ENCODE assay signal across 20 cellular contexts in the genomic region with DNA sequence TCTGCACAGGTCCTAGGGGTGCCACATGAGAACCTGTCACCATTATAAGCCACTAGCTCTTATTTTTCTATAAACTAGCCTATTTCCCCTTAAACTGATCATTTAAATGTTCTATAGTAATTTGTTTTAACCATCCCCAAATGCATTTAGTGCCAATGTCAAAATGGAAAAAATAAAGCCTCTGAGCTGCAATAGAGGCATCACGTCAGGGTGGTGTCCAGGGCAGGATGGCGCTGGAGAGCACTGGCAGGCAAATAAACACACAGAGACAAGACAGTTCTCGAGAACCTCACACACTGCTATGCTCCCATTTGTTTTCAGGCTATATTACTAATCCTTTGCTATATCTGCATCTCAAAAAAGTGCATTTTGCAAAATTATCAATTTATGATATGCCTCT.
DNase-seq lines count a peak whose midpoint lies in the region; ATAC-seq, FAIRE-seq and TF ChIP-seq lines count a peak whose summit lies in the region.
"Had no signal": no experiment of that assay in that cellular context is flagged by ENCODE, and none has a peak within 500 bp of the region (broad histone marks: within the 10 kb centered on the region; RNA-seq: fewer than 3 reads in every experiment).

No MANE protein-coding gene starts in this region.

- no peak overlapping the region for H3K27ac Mint-ChIP-seq in activated CD4-positive, alpha-beta T cell treated with anti-CD3 and anti-CD28 coated beads, Interleukin-2, amount 10 ng/mL, durations not matched to agents 24 days and 14 days
- H3K27ac Mint-ChIP-seq: CD4-positive, alpha-beta T cell; IgD-negative memory B cell had no signal

- no peak for ATAC-seq in GM19395 (IDR thresholded peaks at IDR 0.05; ENCODE audit: unreplicated experiment)
- ATAC-seq: HepG2 had no signal

- no peak overlapping the region for H3K4me3 Mint-ChIP-seq in activated CD4-positive, alpha-beta T cell treated with anti-CD3 and anti-CD28 coated beads, Interleukin-2, amount 10 ng/mL, durations not matched to agents 24 days and 14 days
- H3K4me3 Mint-ChIP-seq: CD4-positive, alpha-beta T cell; IgD-negative memory B cell had no signal

- TF ChIP-seq POLR2A in endothelial cell of umbilical vein (IDR thresholded peaks at IDR 0.05; ENCODE audit: low read depth, low read length) (no peak), adrenal gland (IDR thresholded peaks at IDR 0.05) (no peak)

- H3K36me3 ChIP-seq in endothelial cell of umbilical vein (ENCODE audit: control insufficient read depth in 2 of 2, extremely low read depth in 1 of 2, insufficient read depth in 2 of 2, low read length in 2 of 2) (peaks cover 0 to 2% of the 10 kb centered on the region in 2 experiments), adrenal gland (replicated peaks in 1 of 2) (peaks cover 0 to 8% of the 10 kb centered on the region in 2 donors)

- H3K4me3 ChIP-seq in endothelial cell of umbilical vein (replicated peaks in 1 of 3; ENCODE audit: insufficient read depth in 1 of 3, low read depth in 1 of 3, low read length in 3 of 3) = no peak overlapping the region
- no peak overlapping the region for H3K4me3 ChIP-seq in adrenal gland
- H3K4me3 ChIP-seq: GM23248, HAP-1 had no signal

- no peaks in the 10 kb centered on the region for H3K4me1 Mint-ChIP-seq in activated CD4-positive, alpha-beta T cell treated with anti-CD3 and anti-CD28 coated beads, Interleukin-2, amount 10 ng/mL, durations not matched to agents 24 days and 14 days

- H3K9me1 ChIP-seq in endothelial cell of umbilical vein (replicated peaks; ENCODE audit: control insufficient read depth, extremely low read depth, insufficient read depth, low read length) = no peaks in the 10 kb centered on the region

- no peaks in the 10 kb centered on the region for H3K27me3 ChIP-seq in endothelial cell of umbilical vein (ENCODE audit: control insufficient read depth in 2 of 2, insufficient read depth in 2 of 2, low read length in 2 of 2)
- H3K27me3 ChIP-seq in adrenal gland = no peaks in the 10 kb centered on the region

- POLR2A ChIA-PET in endothelial cell of umbilical vein (lab: Charles Lee) = no interaction called here

- FAIRE-seq in endothelial cell of umbilical vein (lab: Jason Lieb, UNC) = no peak
- FAIRE-seq: GM12892, GM18507, HepG2 had no signal

- H3K9me3 ChIP-seq in endothelial cell of umbilical vein (replicated peaks; ENCODE audit: control insufficient read depth, insufficient read depth, low read length) (no peaks in the 10 kb centered on the region), adrenal gland (replicated peaks in 1 of 3) (no peaks in the 10 kb centered on the region)
- H3K9me3 ChIP-seq: Caco-2 had no signal

- WGBS in adrenal gland, 4 donors = 70 to 78% (median 75%) methylated on average over 3 of the region's 3 CpGs

- H3K27ac ChIP-seq in angular gyrus (ENCODE audit: low read depth, low read length) (peak overlapping the region; percentile 68), endothelial cell of umbilical vein (ENCODE audit: insufficient read depth, low read depth, low read length) (no peak overlapping the region), substantia nigra (ENCODE audit: low read depth, low read length, poor library complexity, severe bottlenecking) (peak overlapping the region; percentile 53), adrenal gland (peak overlapping the region in 1 of 5 donors; percentile 45)
- H3K27ac ChIP-seq: C4-2B, GM23248 had no signal

- TSS peak; percentile 9 for BruUV-seq in endothelial cell of umbilical vein (replicated peaks; lab: Mats Ljungman, UMichigan)

- H3K4me1 ChIP-seq in endothelial cell of umbilical vein (ENCODE audit: control insufficient read depth, extremely low read depth, insufficient read depth, low read length) (no peaks in the 10 kb centered on the region), adrenal gland (replicated peaks in 1 of 2) (peaks cover 31 to 48% of the 10 kb centered on the region in 2 donors)

- no peaks in the 10 kb centered on the region for H4K20me1 ChIP-seq in endothelial cell of umbilical vein (replicated peaks; ENCODE audit: control insufficient read depth, extremely low read depth, insufficient read depth, low read length)

- CTCF ChIA-PET in endothelial cell of umbilical vein (lab: Charles Lee) = interaction anchor here (1.3 kb wide), 1 partner anchor 9 kb away, joined by 5 read pairs; no protein-coding TSS in a partner anchor

- no peak overlapping the region for H2AFZ ChIP-seq in endothelial cell of umbilical vein (ENCODE audit: low read depth, low read length)
- H2AFZ ChIP-seq: GM23248 had no signal

- intact Hi-C loops in endothelial cell of umbilical vein (cut with micrococcal nuclease) = no loop called here
- intact Hi-C loops in adrenal gland (cut with DNase I) = no loop called here
- intact Hi-C loops in activated CD4-positive, alpha-beta T cell treated with anti-CD3 and anti-CD28 coated beads, Interleukin-2, amount 10 ng/mL, durations not matched to agents 24 days and 14 days (cut with micrococcal nuclease) = no loop called here

- H3K27me3 Mint-ChIP-seq in activated CD4-positive, alpha-beta T cell treated with anti-CD3 and anti-CD28 coated beads, Interleukin-2, amount 10 ng/mL, durations not matched to agents 24 days and 14 days = no peaks in the 10 kb centered on the region
- H3K27me3 Mint-ChIP-seq: CD4-positive, alpha-beta T cell; IgD-negative memory B cell had no signal

- TF ChIP-seq CTCF in endothelial cell of umbilical vein (IDR thresholded peaks at IDR 0.05; ENCODE audit: extremely low read depth in 1 of 2, insufficient read depth in 1 of 2, low read depth in 1 of 2, low read length in 2 of 2) (no peak), adrenal gland (IDR thresholded peaks at IDR 0.05) (no peak)

- no peaks in the 10 kb centered on the region for H3K79me2 ChIP-seq in endothelial cell of umbilical vein (ENCODE audit: control insufficient read depth, insufficient read depth, low read length)

- H3K4me2 ChIP-seq in endothelial cell of umbilical vein (ENCODE audit: insufficient read depth, low read length) = no peak overlapping the region

- H3K9ac ChIP-seq in endothelial cell of umbilical vein (replicated peaks; ENCODE audit: extremely low read depth, insufficient read depth, low read length) = no peak overlapping the region
- H3K9ac ChIP-seq: GM23248 had no signal

- peaks cover 18% of the 10 kb centered on the region for H3K36me3 Mint-ChIP-seq in activated CD4-positive, alpha-beta T cell treated with anti-CD3 and anti-CD28 coated beads, Interleukin-2, amount 10 ng/mL, durations not matched to agents 24 days and 14 days (ENCODE audit: low read depth)

- dilution Hi-C loops in endothelial cell of umbilical vein (cut with MboI; ENCODE audit: extremely low pct_ligation_motif_present, low sequenced_read_pairs) = no loop called here

- H3K9me3 Mint-ChIP-seq in activated CD4-positive, alpha-beta T cell treated with anti-CD3 and anti-CD28 coated beads, Interleukin-2, amount 10 ng/mL, durations not matched to agents 24 days and 14 days = no peaks in the 10 kb centered on the region
- H3K9me3 Mint-ChIP-seq: CD4-positive, alpha-beta T cell; IgD-negative memory B cell had no signal

- DNase-seq in endothelial cell of umbilical vein (ENCODE audit: low read depth, low spot score) = no peak
- peak in 9 of 49 donors; percentile 10 to 43 (median 23) for DNase-seq in substantia nigra (lab: John Stamatoyannopoulos, UW)
- DNase-seq in activated T-cell treated with anti-CD3 and anti-CD28 coated beads, Interleukin-2, amount 50 U/mL, for 1 hour = no peak
- DNase-seq in adrenal gland = no peak
- no peak for DNase-seq in activated CD4-positive, alpha-beta T cell treated with anti-CD3 and anti-CD28 coated beads, Interleukin-2, amount 10 ng/mL, durations not matched to agents 24 days and 14 days
- DNase-seq: ACHN; Caco-2; CD4-positive, alpha-beta T cell; DMS153; DMS79; GDM1; GM23248 had no signal

TF ChIP-seq in endothelial cell of umbilical vein, 7 proteins besides CTCF, POLR2A, EP300 and RAD21:
- no peak for TF ChIP-seq GATA2 (IDR thresholded peaks at IDR 0.05; ENCODE audit: insufficient read depth, insufficient read length, low read depth, low read length)
- TF ChIP-seq MYC (IDR thresholded peaks at IDR 0.05; ENCODE audit: low read depth, low read length) = no peak
- TF ChIP-seq POLR2AphosphoS5 (IDR thresholded peaks at IDR 0.05; ENCODE audit: insufficient read depth, low read depth, low read length) = no peak
- no peak for TF ChIP-seq JUN (IDR thresholded peaks at IDR 0.05; ENCODE audit: borderline replicate concordance, insufficient read depth, insufficient read length, low read depth)
- no peak for TF ChIP-seq EZH2 (IDR thresholded peaks at IDR 0.05; ENCODE audit: borderline replicate concordance, low read depth, low read length, severe bottlenecking)
- TF ChIP-seq FOS (IDR thresholded peaks at IDR 0.05; ENCODE audit: borderline replicate concordance, insufficient read depth, low read length) = no peak
- no peak for TF ChIP-seq MAX (IDR thresholded peaks at IDR 0.05; ENCODE audit: insufficient read depth, insufficient read length)
TF ChIP-seq in endothelial cell of umbilical vein: peak in this region for 0.
